In the genomic region with DNA sequence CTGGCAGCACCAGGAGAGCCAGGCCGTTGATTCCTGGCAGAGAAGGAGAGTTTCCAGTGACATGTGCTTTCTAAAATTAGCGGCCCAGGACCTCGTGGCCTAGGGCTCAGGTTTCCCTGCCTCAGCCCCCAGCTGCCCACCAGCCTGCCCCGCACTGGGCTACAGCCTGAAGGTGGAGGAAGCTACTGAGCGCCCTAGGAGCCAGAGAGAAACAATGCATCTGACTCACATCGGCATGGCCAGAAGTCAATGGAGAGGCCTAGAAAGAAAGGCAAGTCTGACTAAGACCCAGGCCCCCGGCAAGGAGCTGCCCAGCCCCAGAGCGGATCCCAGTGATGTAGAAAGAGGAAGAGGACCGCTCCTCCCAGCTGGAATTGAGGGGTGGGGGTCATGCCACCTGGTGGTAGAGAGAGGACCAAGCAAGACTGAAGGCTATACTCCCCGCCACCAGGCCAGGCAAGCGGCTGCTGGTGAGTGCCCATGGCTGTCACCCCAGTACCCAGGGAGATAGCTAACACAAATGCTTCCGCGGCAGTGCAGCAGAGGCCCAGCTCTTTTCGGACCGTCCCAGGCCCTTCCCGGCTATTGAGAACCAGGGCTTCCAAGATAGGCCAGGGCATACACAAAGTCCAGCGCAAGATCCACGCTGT, we compare ENCODE assay signal across 1 cellular context. TPM values are rescaled to one million over a fixed set of nuclear protein-coding genes. Genes with fewer than 3 reads are reported as not detected.
"Had no signal": no experiment of that assay in that cellular context is flagged by ENCODE, and none has a peak within 500 bp of the region (broad histone marks: within the 10 kb centered on the region; RNA-seq: fewer than 3 reads in every experiment).

No MANE protein-coding gene starts in this region.

RNA-seq across cellular contexts. Expression of a gene that starts 31.9 kb away (rescaled TPM):
- polyA plus RNA-seq: immature natural killer cell had no signal

RNA-seq across cellular contexts. Expression of a gene that starts 58.5 kb away (rescaled TPM):
- polyA plus RNA-seq: immature natural killer cell had no signal
